23 cellular contexts compared by ENCODE assay signal in genomic region chr16:24841291-24841690, GRCh38. TPM values are rescaled to one million over a fixed set of nuclear protein-coding genes. Genes with fewer than 3 reads are reported as not detected.
DNase-seq lines count a peak whose midpoint lies in the region; ATAC-seq and TF ChIP-seq lines count a peak whose summit lies in the region.
"Had no signal": no experiment of that assay in that cellular context is flagged by ENCODE, and none has a peak within 500 bp of the region (broad histone marks: within the 10 kb centered on the region; RNA-seq: fewer than 3 reads in every experiment).

No MANE protein-coding gene starts in this region.

- CTCF ChIA-PET in PC-3 (lab: Charles Lee): no interaction called here

- no peaks in the 10 kb centered on the region for H3F3A ChIP-seq in PC-3 (ENCODE audit: low read length, unreplicated experiment)

- H2AFZ ChIP-seq in PC-3 (ENCODE audit: low read length): 0 out of 2 replicates have a peak overlapping the region, but pooled peaks have one; percentile 21

- H3K79me2 ChIP-seq in PC-3 (ENCODE audit: low read length): no peaks in the 10 kb centered on the region

- H3K9ac ChIP-seq in PC-3 (ENCODE audit: low read length): no peak overlapping the region

- ATAC-seq in PC-3 (0 out of 2 replicates have a peak, but pooled peaks have one; percentile 9), HG02840 (IDR thresholded peaks at IDR 0.05; ENCODE audit: low FRiP score, unreplicated experiment) (no peak), HG03439 (IDR thresholded peaks at IDR 0.05; ENCODE audit: unreplicated experiment) (no peak)

- H3K4me3 ChIP-seq in PC-3 (ENCODE audit: low read length) (0 out of 2 replicates have a peak overlapping the region, but pooled peaks have one; percentile 14), epithelial cell of esophagus (ENCODE audit: low read length) (no peak overlapping the region)
- H3K4me3 ChIP-seq: Peyer's patch had no signal

- POLR2A ChIA-PET in PC-3 (lab: Charles Lee; ENCODE audit: unreplicated experiment): no interaction called here

- intact Hi-C loops in PC-3 (cut with micrococcal nuclease): loop anchor here (10.0 kb wide), 1 partner anchor 204 kb away; no protein-coding TSS in a partner anchor

- H4K20me1 ChIP-seq in PC-3 (ENCODE audit: low read length): no peaks in the 10 kb centered on the region

- no peaks in the 10 kb centered on the region for H3K9me3 ChIP-seq in PC-3 (ENCODE audit: low read length)
- H3K9me3 ChIP-seq: Peyer's patch had no signal

- no TSS peak for BruUV-seq in PC-3 (replicated peaks; lab: Mats Ljungman, UMichigan)

- H3K27ac ChIP-seq in PC-3 (ENCODE audit: low read length): peak overlapping the region; percentile 54
- H3K27ac ChIP-seq in substantia nigra (ENCODE audit: low read depth, low read length, poor library complexity, severe bottlenecking): peak overlapping the region; percentile 27
- H3K27ac ChIP-seq: Peyer's patch had no signal

- DNase-seq in M059J (ENCODE audit: low read depth): peak; percentile 36
- DNase-seq in PC-3: peak; percentile 25
- peak; percentile 78 for DNase-seq in epithelial cell of esophagus (ENCODE audit: low read depth)
- DNase-seq in substantia nigra (lab: John Stamatoyannopoulos, UW): no peak
- no peak for DNase-seq in cortex of kidney (lab: John Stamatoyannopoulos, UW)
- DNase-seq: ACHN, DMS153, DND-41, HCEC 1CT, Kasumi-1, MV-4-11, NCI-H1105, NCI-H146, NCI-H1930, NCI-H2107, NCI-H446, NCI-H524 treated with DMSO at 0.1 percent for 48 hours, NCI-H82, Peyer's patch, SHP77 treated with DMSO at 0.1 percent for 48 hours had no signal

- TF ChIP-seq CTCF in PC-3 (conservative IDR thresholded peaks at IDR 0.05; ENCODE audit: low read depth, low read length) (no peak), epithelial cell of esophagus (IDR thresholded peaks at IDR 0.05; ENCODE audit: insufficient read depth, low read depth, low read length, missing control alignments) (no peak)

- no peaks in the 10 kb centered on the region for H3K9me2 ChIP-seq in PC-3 (replicated peaks; ENCODE audit: low read length)

- H3K4me2 ChIP-seq in PC-3 (ENCODE audit: low read length): peak overlapping the region; percentile 76

- H3K27me3 ChIP-seq in PC-3 (ENCODE audit: low read length): no peaks in the 10 kb centered on the region
- H3K27me3 ChIP-seq: Peyer's patch had no signal

- no peaks in the 10 kb centered on the region for H3K36me3 ChIP-seq in PC-3 (ENCODE audit: low read depth, low read length)
- H3K36me3 ChIP-seq: Peyer's patch had no signal

- peaks cover 32% of the 10 kb centered on the region for H3K4me1 ChIP-seq in PC-3 (ENCODE audit: insufficient read depth, low read length)

RNA-seq across cellular contexts. Expression of gene SLC5A11, which starts 4.5 kb away (rescaled TPM):
- total RNA-seq in M059J (2014; rRNA removed; shearing (Covaris generic)): not detected in 2 replicates
- total RNA-seq in PC-3 (2014; rRNA removed): 0.51 TPM in 1 of 2 replicates, not detected in the other
- total RNA-seq: MCF 10A had no signal

Comparison
In these comparisons a context has a peak if more than half of its experiments do, and no peak if none do; other contexts are left out.
1. DNase-seq: peak in M059J (single experiment), PC-3 (single experiment) and epithelial cell of esophagus (single experiment); none in substantia nigra (0 of 49) and cortex of kidney (single experiment).